Comparison of ENCODE assay signal across 15 cellular contexts in the genomic region with DNA sequence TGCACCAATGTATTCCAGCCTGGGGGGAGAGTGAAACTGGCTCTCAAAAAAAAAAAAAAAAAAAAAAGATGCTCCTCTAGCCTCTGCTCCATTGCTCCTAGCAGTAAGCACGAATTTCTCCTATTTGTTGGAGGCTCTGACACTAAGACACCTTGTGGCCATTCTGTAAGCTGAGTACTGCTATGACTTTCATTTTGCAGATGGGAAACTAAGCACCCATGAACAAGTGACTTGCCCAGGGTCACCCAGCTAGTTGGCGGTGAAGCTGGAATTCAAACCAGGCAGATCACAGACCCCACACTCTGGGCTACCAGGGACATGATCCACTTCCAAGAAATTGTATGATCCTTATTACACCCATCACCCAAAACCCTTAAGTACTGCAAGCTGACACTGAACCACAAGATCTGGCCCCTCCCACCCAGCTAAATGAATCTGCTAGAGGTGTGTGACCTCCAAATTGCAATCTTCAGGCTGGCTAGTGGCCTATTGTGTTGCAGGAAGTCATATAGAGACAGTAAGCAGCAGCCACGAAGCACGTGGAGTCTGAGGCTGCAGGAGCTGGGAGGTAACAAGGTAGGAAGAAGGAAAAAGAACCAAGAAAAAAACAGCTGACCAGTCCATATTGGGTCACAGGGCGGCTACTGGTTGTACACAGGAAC.
DNase-seq lines count a peak whose midpoint lies in the region; ATAC-seq and TF ChIP-seq lines count a peak whose summit lies in the region.
"Had no signal": no experiment of that assay in that cellular context is flagged by ENCODE, and none has a peak within 500 bp of the region (broad histone marks: within the 10 kb centered on the region; RNA-seq: fewer than 3 reads in every experiment).

No MANE protein-coding gene starts in this region.

- no peak overlapping the region for H3K4me2 ChIP-seq in GM23338

- intact Hi-C loops in activated T-helper 2 cell treated with anti-CD3 and anti-CD28 coated beads, Interferon-gamma antibody, Interleukin-2, Interleukin-4, amounts not matched to agents 10 μg/mL and 5 μg/mL and 100 μg/mL, durations not matched to agents 14 hours and 24 hours and 36 hours (cut with micrococcal nuclease) = no loop called here

- peaks cover 12% of the 10 kb centered on the region for H3K36me3 Mint-ChIP-seq in activated T-cell treated with anti-CD3 and anti-CD28 coated beads, Interleukin-2, amount 50 U/mL, for 24 hours (ENCODE audit: low read depth)
- no peaks in the 10 kb centered on the region for H3K36me3 Mint-ChIP-seq in GM23338 (ENCODE audit: low read depth)
- peaks cover 12% of the 10 kb centered on the region for H3K36me3 Mint-ChIP-seq in activated T-helper 2 cell treated with anti-CD3 and anti-CD28 coated beads, Interferon-gamma antibody, Interleukin-2, Interleukin-4, amounts not matched to agents 10 μg/mL and 5 μg/mL and 100 μg/mL, durations not matched to agents 14 hours and 24 hours and 36 hours (ENCODE audit: low read depth)
- H3K36me3 Mint-ChIP-seq in stimulated activated naive B cell treated with anti-CD40 and anti-IgM and Interleukin-4, amounts not matched to agents 10 μg/mL and 1 μg/mL and 100 μg/mL, for 72 hours = peaks cover 35% of the 10 kb centered on the region in 2 donors

- no peak overlapping the region for H2AFZ ChIP-seq in GM23338

- H3K27ac Mint-ChIP-seq in activated T-cell treated with anti-CD3 and anti-CD28 coated beads, Interleukin-2, amount 50 U/mL, for 24 hours = peak overlapping the region; percentile 7
- H3K27ac Mint-ChIP-seq in GM23338 = peak overlapping the region; percentile 67; the same call in 1 of the 2 replicates
- H3K27ac Mint-ChIP-seq in activated T-helper 2 cell treated with anti-CD3 and anti-CD28 coated beads, Interferon-gamma antibody, Interleukin-2, Interleukin-4, amounts not matched to agents 10 μg/mL and 5 μg/mL and 100 μg/mL, durations not matched to agents 14 hours and 24 hours and 36 hours = peak overlapping the region; percentile 49
- H3K27ac Mint-ChIP-seq in stimulated activated naive B cell treated with anti-CD40 and anti-IgM and Interleukin-4, amounts not matched to agents 10 μg/mL and 1 μg/mL and 100 μg/mL, for 72 hours = peak overlapping the region; percentile 83
- H3K27ac Mint-ChIP-seq: stimulated activated naive CD8-positive, alpha-beta T cell treated with anti-CD3 and anti-CD28 coated beads, Interleukin-15, Interleukin-2, amounts not matched to agents 100 ng/mL and 50 ng/mL, for 24 hours had no signal

- TF ChIP-seq CTCF in GM23338 (conservative IDR thresholded peaks at IDR 0.05; ENCODE audit: low read depth in 2 of 2) (no peak), BE2C (IDR thresholded peaks at IDR 0.05; ENCODE audit: low read depth, low read length) (no peak)

- H3K27me3 Mint-ChIP-seq in activated T-cell treated with anti-CD3 and anti-CD28 coated beads, Interleukin-2, amount 50 U/mL, for 24 hours = no peaks in the 10 kb centered on the region
- peaks cover 3% of the 10 kb centered on the region for H3K27me3 Mint-ChIP-seq in GM23338 (ENCODE audit: insufficient read depth, low read depth, poor library complexity)
- no peaks in the 10 kb centered on the region for H3K27me3 Mint-ChIP-seq in activated T-helper 2 cell treated with anti-CD3 and anti-CD28 coated beads, Interferon-gamma antibody, Interleukin-2, Interleukin-4, amounts not matched to agents 10 μg/mL and 5 μg/mL and 100 μg/mL, durations not matched to agents 14 hours and 24 hours and 36 hours (ENCODE audit: low read depth)
- H3K27me3 Mint-ChIP-seq in stimulated activated naive B cell treated with anti-CD40 and anti-IgM and Interleukin-4, amounts not matched to agents 10 μg/mL and 1 μg/mL and 100 μg/mL, for 72 hours = no peaks in the 10 kb centered on the region
- H3K27me3 Mint-ChIP-seq: stimulated activated naive CD8-positive, alpha-beta T cell treated with anti-CD3 and anti-CD28 coated beads, Interleukin-15, Interleukin-2, amounts not matched to agents 100 ng/mL and 50 ng/mL, for 24 hours had no signal

- no peaks in the 10 kb centered on the region for H3K9me2 ChIP-seq in GM23338 (ENCODE audit: insufficient read depth)

- H3K79me2 ChIP-seq in GM23338 (replicated peaks; ENCODE audit: insufficient read depth) = peaks cover 4% of the 10 kb centered on the region; the same call in 1 of the 2 replicates

- H3K4me1 ChIP-seq in GM23338 (ENCODE audit: insufficient read depth) (no peaks in the 10 kb centered on the region), BE2C (no peaks in the 10 kb centered on the region)
- H3K4me1 ChIP-seq: adrenal gland had no signal

- no peak; the same call in 2 of the 3 replicates for ATAC-seq in GM23338
- ATAC-seq in stimulated activated naive B cell treated with anti-CD40 and anti-IgM and Interleukin-4, amounts not matched to agents 10 μg/mL and 1 μg/mL and 100 μg/mL, for 72 hours (replicated peaks) = peak; percentile 51 to 52
- ATAC-seq in GM21528 (IDR thresholded peaks at IDR 0.05; ENCODE audit: low FRiP score, unreplicated experiment) = no peak
- ATAC-seq: gastroesophageal sphincter, HCT116 had no signal

- no peak for DNase-seq in activated T-cell treated with anti-CD3 and anti-CD28 coated beads, Interleukin-2, amount 50 U/mL, for 24 hours
- DNase-seq in activated T-cell treated with anti-CD3 and anti-CD28 coated beads, Interleukin-2, amount 50 U/mL, for 1 hour = no peak
- no peak for DNase-seq in GM23338 (ENCODE audit: low spot score)
- DNase-seq in activated T-helper 2 cell treated with anti-CD3 and anti-CD28 coated beads, Interferon-gamma antibody, Interleukin-2, Interleukin-4, amounts not matched to agents 10 μg/mL and 5 μg/mL and 100 μg/mL, durations not matched to agents 14 hours and 24 hours and 36 hours (ENCODE audit: low spot score) = peak; percentile 25
- DNase-seq in stimulated activated naive B cell treated with anti-CD40 and anti-IgM and Interleukin-4, amounts not matched to agents 10 μg/mL and 1 μg/mL and 100 μg/mL, for 72 hours = no peak
- no peak for DNase-seq in BE2C
- DNase-seq in T-helper 9 cell = no peak
- DNase-seq: cerebellar nuclear complex, DMS153, NCI-H524 had no signal

- H4K20me1 ChIP-seq in GM23338 (replicated peaks; ENCODE audit: insufficient read depth) = no peaks in the 10 kb centered on the region; the same call in 1 of the 2 replicates

- H3K4me1 Mint-ChIP-seq in activated T-cell treated with anti-CD3 and anti-CD28 coated beads, Interleukin-2, amount 50 U/mL, for 24 hours (ENCODE audit: low read depth) = peaks cover 30% of the 10 kb centered on the region
- H3K4me1 Mint-ChIP-seq in GM23338 = peaks cover 8% of the 10 kb centered on the region; the same call in 2 of the 3 replicates
- H3K4me1 Mint-ChIP-seq in activated T-helper 2 cell treated with anti-CD3 and anti-CD28 coated beads, Interferon-gamma antibody, Interleukin-2, Interleukin-4, amounts not matched to agents 10 μg/mL and 5 μg/mL and 100 μg/mL, durations not matched to agents 14 hours and 24 hours and 36 hours (ENCODE audit: low read depth) = peaks cover 26% of the 10 kb centered on the region
- H3K4me1 Mint-ChIP-seq in stimulated activated naive B cell treated with anti-CD40 and anti-IgM and Interleukin-4, amounts not matched to agents 10 μg/mL and 1 μg/mL and 100 μg/mL, for 72 hours = peaks cover 43 to 80% of the 10 kb centered on the region in 2 donors

- H3K27ac ChIP-seq in GM23338 (ENCODE audit: low read depth) = no peak overlapping the region
- H3K27ac ChIP-seq: adrenal gland, gastroesophageal sphincter had no signal

- H3K9me3 Mint-ChIP-seq in activated T-cell treated with anti-CD3 and anti-CD28 coated beads, Interleukin-2, amount 50 U/mL, for 24 hours = no peaks in the 10 kb centered on the region
- H3K9me3 Mint-ChIP-seq in GM23338 = no peaks in the 10 kb centered on the region
- no peaks in the 10 kb centered on the region for H3K9me3 Mint-ChIP-seq in activated T-helper 2 cell treated with anti-CD3 and anti-CD28 coated beads, Interferon-gamma antibody, Interleukin-2, Interleukin-4, amounts not matched to agents 10 μg/mL and 5 μg/mL and 100 μg/mL, durations not matched to agents 14 hours and 24 hours and 36 hours
- peaks cover 0 to 1% of the 10 kb centered on the region in 2 donors for H3K9me3 Mint-ChIP-seq in stimulated activated naive B cell treated with anti-CD40 and anti-IgM and Interleukin-4, amounts not matched to agents 10 μg/mL and 1 μg/mL and 100 μg/mL, for 72 hours
- H3K9me3 Mint-ChIP-seq: stimulated activated naive CD8-positive, alpha-beta T cell treated with anti-CD3 and anti-CD28 coated beads, Interleukin-15, Interleukin-2, amounts not matched to agents 100 ng/mL and 50 ng/mL, for 24 hours had no signal

- no peak overlapping the region for H3K4me3 Mint-ChIP-seq in activated T-cell treated with anti-CD3 and anti-CD28 coated beads, Interleukin-2, amount 50 U/mL, for 24 hours
- no peak overlapping the region for H3K4me3 Mint-ChIP-seq in GM23338
- H3K4me3 Mint-ChIP-seq in activated T-helper 2 cell treated with anti-CD3 and anti-CD28 coated beads, Interferon-gamma antibody, Interleukin-2, Interleukin-4, amounts not matched to agents 10 μg/mL and 5 μg/mL and 100 μg/mL, durations not matched to agents 14 hours and 24 hours and 36 hours (ENCODE audit: low read depth) = no peak overlapping the region
- H3K4me3 Mint-ChIP-seq in stimulated activated naive B cell treated with anti-CD40 and anti-IgM and Interleukin-4, amounts not matched to agents 10 μg/mL and 1 μg/mL and 100 μg/mL, for 72 hours = peak overlapping the region; percentile 32 to 55
- H3K4me3 Mint-ChIP-seq: stimulated activated naive CD8-positive, alpha-beta T cell treated with anti-CD3 and anti-CD28 coated beads, Interleukin-15, Interleukin-2, amounts not matched to agents 100 ng/mL and 50 ng/mL, for 24 hours had no signal

- no peaks in the 10 kb centered on the region for H3K27me3 ChIP-seq in GM23338 (ENCODE audit: insufficient read depth)
- H3K27me3 ChIP-seq in BE2C = no peaks in the 10 kb centered on the region
- H3K27me3 ChIP-seq: adrenal gland, gastroesophageal sphincter had no signal

- H3K36me3 ChIP-seq in GM23338 (ENCODE audit: insufficient read depth) (no peaks in the 10 kb centered on the region), BE2C (no peaks in the 10 kb centered on the region)
- H3K36me3 ChIP-seq: adrenal gland had no signal

- H3K9me3 ChIP-seq in BE2C = no peaks in the 10 kb centered on the region
- H3K9me3 ChIP-seq: adrenal gland, gastroesophageal sphincter had no signal

- H3F3A ChIP-seq in GM23338 (replicated peaks; ENCODE audit: low read depth) = no peaks in the 10 kb centered on the region

- H3K4me3 ChIP-seq in GM23338 (no peak overlapping the region), BE2C (ENCODE audit: low read depth, low read length) (no peak overlapping the region)
- H3K4me3 ChIP-seq: adrenal gland, gastroesophageal sphincter had no signal

Comparison
In these comparisons a context has a peak if more than half of its experiments do, and no peak if none do; other contexts are left out.
1. H3K27ac Mint-ChIP-seq: peak in every context shown above with its lines; median percentile 83 in stimulated activated naive B cell treated with anti-CD40 and anti-IgM and Interleukin-4, amounts not matched to agents 10 μg/mL and 1 μg/mL and 100 μg/mL, for 72 hours; 67 in GM23338; 49 in activated T-helper 2 cell treated with anti-CD3 and anti-CD28 coated beads, Interferon-gamma antibody, Interleukin-2, Interleukin-4, amounts not matched to agents 10 μg/mL and 5 μg/mL and 100 μg/mL, durations not matched to agents 14 hours and 24 hours and 36 hours; 7 in activated T-cell treated with anti-CD3 and anti-CD28 coated beads, Interleukin-2, amount 50 U/mL, for 24 hours.
2. H3K4me3 Mint-ChIP-seq: peak in stimulated activated naive B cell treated with anti-CD40 and anti-IgM and Interleukin-4, amounts not matched to agents 10 μg/mL and 1 μg/mL and 100 μg/mL, for 72 hours (2 of 2); none in activated T-cell treated with anti-CD3 and anti-CD28 coated beads, Interleukin-2, amount 50 U/mL, for 24 hours (single experiment), GM23338 (single experiment) and activated T-helper 2 cell treated with anti-CD3 and anti-CD28 coated beads, Interferon-gamma antibody, Interleukin-2, Interleukin-4, amounts not matched to agents 10 μg/mL and 5 μg/mL and 100 μg/mL, durations not matched to agents 14 hours and 24 hours and 36 hours (single experiment).
3. ATAC-seq: peak in stimulated activated naive B cell treated with anti-CD40 and anti-IgM and Interleukin-4, amounts not matched to agents 10 μg/mL and 1 μg/mL and 100 μg/mL, for 72 hours (2 of 2); none in GM23338 (single experiment) and GM21528 (single experiment).